In the genomic region with DNA sequence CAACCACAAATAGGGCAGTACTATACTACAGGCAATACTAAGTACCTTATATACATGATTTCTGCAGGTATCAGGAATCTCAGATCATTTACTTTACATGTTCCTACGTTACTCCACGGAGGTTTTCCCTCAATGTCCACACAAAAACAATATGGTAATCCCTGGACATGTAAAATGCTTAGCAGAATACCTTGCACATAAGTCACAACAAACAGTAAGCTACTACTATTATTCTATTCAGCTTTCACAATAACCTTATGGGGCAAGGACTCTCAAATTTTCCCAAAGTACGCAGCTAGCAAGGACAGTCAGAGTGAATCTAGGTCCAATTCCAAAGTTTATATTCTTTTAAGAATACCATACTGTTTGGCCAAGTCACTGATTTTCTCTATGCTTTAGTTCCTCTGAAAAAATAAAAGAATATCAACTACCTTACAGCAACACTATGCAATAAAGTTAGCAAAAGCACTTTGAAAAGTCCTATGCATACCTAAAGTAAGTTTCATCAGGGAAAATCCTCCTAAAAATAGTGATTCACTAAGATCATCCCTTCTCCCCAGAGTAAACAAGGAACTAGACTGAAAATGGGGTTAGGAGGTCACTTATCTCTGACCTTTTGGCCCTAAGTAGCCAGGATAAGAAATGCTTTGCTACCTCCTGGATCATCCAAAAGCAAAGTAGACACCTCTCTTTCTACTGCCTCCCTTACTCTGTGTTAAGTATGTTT, we compare ENCODE assay signal across 11 cellular contexts.
DNase-seq lines count a peak whose midpoint lies in the region; ATAC-seq and TF ChIP-seq lines count a peak whose summit lies in the region.
"Had no signal": no experiment of that assay in that cellular context is flagged by ENCODE, and none has a peak within 500 bp of the region (broad histone marks: within the 10 kb centered on the region; RNA-seq: fewer than 3 reads in every experiment).

No MANE protein-coding gene starts in this region.

- 0 out of 4 replicates have a peak overlapping the region, but pooled peaks of 1 of the 2 experiments have one; percentile 22 for H4K8ac ChIP-seq in IMR-90 (ENCODE audit: low read depth in 2 of 2, low read length in 2 of 2)

- peaks cover 7% of the 10 kb centered on the region for H3K9me1 ChIP-seq in IMR-90 (ENCODE audit: insufficient read depth, low read length)

- no peak overlapping the region for H4K91ac ChIP-seq in IMR-90 (ENCODE audit: insufficient read depth, low read depth, low read length)

- CTCF ChIA-PET in IMR-90 (lab: Yijun Ruan, JAX) = interaction anchor here (0.6 to 1.4 kb wide), 2 partner anchors 62 to 80 kb away, joined by 3 read pairs; no protein-coding TSS in a partner anchor
- CTCF ChIA-PET in activated CD4-positive, alpha-beta T cell treated with anti-CD3 and anti-CD28 coated beads for 36 hours (lab: Charles Lee) = interaction anchor here (1.1 to 14.4 kb wide), 10 partner anchors 10 to 94 kb away, joined by 3 to 547 read pairs (median 26); no protein-coding TSS in a partner anchor

- WGBS in IMR-90 (ENCODE audit: extremely low coverage in 2 of 2, insufficient read length in 1 of 2), 2 experiments = 80% methylated on average over 2 of the region's 3 CpGs; no CpG with 5 or more reads in 1 of the 2 experiments
- 53 to 64% (median 58%) methylated on average over 3 of the region's 3 CpGs for WGBS in adrenal gland, 4 donors

- in situ Hi-C loops in IMR-90 (cut with MboI; ENCODE audit: low sequenced_read_pairs) = no loop called here

- H3K4me2 ChIP-seq in IMR-90 (ENCODE audit: low read depth, low read length) = peak overlapping the region; percentile 26; the same call in 1 of the 2 replicates

- H3K36me3 ChIP-seq in IMR-90 (ENCODE audit: control insufficient read depth, insufficient read depth, low read length) (peaks cover 3% of the 10 kb centered on the region), adrenal gland (replicated peaks in 1 of 2) (no peaks in the 10 kb centered on the region), subcutaneous abdominal adipose tissue (ENCODE audit: control insufficient read depth in 5 of 5, insufficient read depth in 5 of 5, low read length in 5 of 5) (peaks cover 0 to 4% (median 2%) of the 10 kb centered on the region in 5 donors)
- H3K36me3 ChIP-seq: pancreas had no signal

- H3K27me3 ChIP-seq in IMR-90 (ENCODE audit: control insufficient read depth, insufficient read depth, low read length) (no peaks in the 10 kb centered on the region), adrenal gland (no peaks in the 10 kb centered on the region), subcutaneous abdominal adipose tissue (ENCODE audit: control insufficient read depth in 5 of 5, insufficient read depth in 4 of 5, low read length in 5 of 5) (no peaks in the 10 kb centered on the region)
- H3K27me3 ChIP-seq: pancreas had no signal

- H3K14ac ChIP-seq in IMR-90 (replicated peaks; ENCODE audit: low read depth, low read length) = peak overlapping the region; percentile 40; the same call in 1 of the 2 replicates

- H3K27ac ChIP-seq in IMR-90 (ENCODE audit: insufficient read depth, low read length) (no peak overlapping the region), adrenal gland (peak overlapping the region in 4 of 5 donors; percentile 64 to 88 (median 82)), subcutaneous abdominal adipose tissue (ENCODE audit: low read depth, low read length) (peak overlapping the region; percentile 95)
- H3K27ac ChIP-seq: pancreas had no signal

- H3K36me3 Mint-ChIP-seq in activated CD4-positive, alpha-beta T cell treated with anti-CD3 and anti-CD28 coated beads for 36 hours (ENCODE audit: low read depth) = peaks cover 6% of the 10 kb centered on the region

- H2BK5ac ChIP-seq in IMR-90 (ENCODE audit: low read depth, low read length, poor library complexity, severe bottlenecking) = peak overlapping the region; percentile 70

- H2AK9ac ChIP-seq in IMR-90 (replicated peaks; ENCODE audit: low read depth, low read length, poor library complexity) = no peak overlapping the region

- H3K4me3 ChIP-seq in IMR-90 (ENCODE audit: insufficient read depth, low read depth, low read length) (no peak overlapping the region), adrenal gland (no peak overlapping the region), subcutaneous abdominal adipose tissue (ENCODE audit: low read depth in 1 of 5, low read length in 5 of 5) (no peak overlapping the region)
- H3K4me3 ChIP-seq: pancreas had no signal

- no peak overlapping the region for H3K18ac ChIP-seq in IMR-90 (ENCODE audit: low read depth, low read length)

- no peak overlapping the region for H2AK5ac ChIP-seq in IMR-90 (ENCODE audit: low read depth, low read length)

- DNase-seq in IMR-90 (peak; percentile 65), adrenal gland (no peak), iris pigment epithelial cell (ENCODE audit: low read depth) (peak; percentile 65), SIG-M5 (lab: John Stamatoyannopoulos, UW) (no peak), DMS79 treated with DMSO at 0.1 percent for 48 hours (lab: John Stamatoyannopoulos, UW) (no peak)
- DNase-seq in activated CD4-positive, alpha-beta T cell treated with anti-CD3 and anti-CD28 coated beads for 36 hours = no peak
- no peak for DNase-seq in activated CD4-positive, alpha-beta T cell treated with anti-CD3 and anti-CD28 coated beads, Interleukin-2, amount 50 U/mL, for 48 hours
- DNase-seq: activated gamma-delta T cell, NCI-H1694, pancreas had no signal

- 0 out of 2 replicates have a peak, but pooled peaks have one; percentile 20 for TF ChIP-seq POLR2A in IMR-90 (IDR thresholded peaks at IDR 0.05; ENCODE audit: low read depth, low read length)
- TF ChIP-seq POLR2A in adrenal gland (IDR thresholded peaks at IDR 0.05) = no peak

- no peak overlapping the region for H2AFZ ChIP-seq in IMR-90 (replicated peaks; ENCODE audit: low read length, poor library complexity)

- peaks cover 50% of the 10 kb centered on the region for H3K4me1 Mint-ChIP-seq in activated CD4-positive, alpha-beta T cell treated with anti-CD3 and anti-CD28 coated beads for 36 hours

- H3K27ac Mint-ChIP-seq in activated CD4-positive, alpha-beta T cell treated with anti-CD3 and anti-CD28 coated beads for 36 hours = no peak overlapping the region

- H3K9me3 ChIP-seq in IMR-90 (ENCODE audit: control insufficient read depth, insufficient read depth, low read length) = no peaks in the 10 kb centered on the region
- H3K9me3 ChIP-seq in adrenal gland (replicated peaks in 1 of 3) = no peaks in the 10 kb centered on the region
- H3K9me3 ChIP-seq in subcutaneous abdominal adipose tissue (ENCODE audit: control insufficient read depth in 5 of 5, low read length in 5 of 5) = no peaks in the 10 kb centered on the region
- H3K9me3 ChIP-seq: pancreas had no signal

- H3K9me3 Mint-ChIP-seq in activated CD4-positive, alpha-beta T cell treated with anti-CD3 and anti-CD28 coated beads for 36 hours (ENCODE audit: low read depth) = no peaks in the 10 kb centered on the region

- POLR2A ChIA-PET in IMR-90 (lab: Charles Lee; ENCODE audit: unreplicated experiment) = no interaction called here
- POLR2A ChIA-PET in activated CD4-positive, alpha-beta T cell treated with anti-CD3 and anti-CD28 coated beads for 36 hours (lab: Charles Lee) = no interaction called here

- no peak overlapping the region for H3K23ac ChIP-seq in IMR-90 (ENCODE audit: low read depth, low read length)

- intact Hi-C loops in IMR-90 (cut with micrococcal nuclease) = loop anchor here (1.0 to 5.0 kb wide), 3 partner anchors 23 to 171 kb away; no protein-coding TSS in a partner anchor
- intact Hi-C loops in adrenal gland (cut with DNase I) = loop anchor here in 1 of 2 donors (5.0 kb wide), 1 partner anchor 66 kb away; a partner anchor contains a TSS
- intact Hi-C loops in activated CD4-positive, alpha-beta T cell treated with anti-CD3 and anti-CD28 coated beads for 36 hours (cut with DNase I, micrococcal nuclease) = loop anchor here in 1 of 2 experiments (5.0 to 10.0 kb wide), 2 partner anchors 46 to 434 kb away; a partner anchor contains a TSS

- peaks cover 17 to 77% of the 10 kb centered on the region in 2 experiments for H3K79me1 ChIP-seq in IMR-90 (ENCODE audit: low read depth in 1 of 2, low read length in 2 of 2)

- H3K9ac ChIP-seq in IMR-90 (ENCODE audit: low read depth, low read length) (no peak overlapping the region), subcutaneous abdominal adipose tissue (ENCODE audit: low read length in 5 of 5) (peak overlapping the region in 2 of 5 donors; percentile 57)

- no TSS peak for BruUV-seq in IMR-90 (replicated peaks; lab: Mats Ljungman, UMichigan)

- peak overlapping the region; percentile 35; the same call in 1 of the 2 replicates for H2BK20ac ChIP-seq in IMR-90 (ENCODE audit: low read depth, low read length)

- peak overlapping the region; percentile 31; the same call in 1 of the 2 replicates for H2BK120ac ChIP-seq in IMR-90 (ENCODE audit: low read depth, low read length)

- 0 out of 3 replicates have a peak overlapping the region, but pooled peaks have one; percentile 26 for H2BK15ac ChIP-seq in IMR-90 (ENCODE audit: low read depth, low read length)

- dilution Hi-C loops in IMR-90 (cut with HindIII; ENCODE audit: low sequenced_read_pairs, unreplicated experiment) = no loop called here

- ATAC-seq in IMR-90 (ENCODE audit: low read depth) = peak; percentile 9; the same call in 1 of the 2 replicates
- no peak for ATAC-seq in activated CD4-positive, alpha-beta T cell treated with anti-CD3 and anti-CD28 coated beads for 36 hours

- H3K4me1 ChIP-seq in IMR-90 (ENCODE audit: control insufficient read depth, insufficient read depth, low read length) = peaks cover 18% of the 10 kb centered on the region
- H3K4me1 ChIP-seq in adrenal gland (replicated peaks in 1 of 2) = peaks cover 39 to 57% of the 10 kb centered on the region in 2 donors
- peaks cover 10 to 52% (median 49%) of the 10 kb centered on the region in 5 donors for H3K4me1 ChIP-seq in subcutaneous abdominal adipose tissue (ENCODE audit: control insufficient read depth in 5 of 5, insufficient read depth in 5 of 5, low read length in 5 of 5)

- TF ChIP-seq RAD21 in IMR-90 (IDR thresholded peaks at IDR 0.05; ENCODE audit: low read length) = no peak

- no peak for TF ChIP-seq CTCF in IMR-90 (conservative IDR thresholded peaks at IDR 0.05; ENCODE audit: low read depth, low read length)
- TF ChIP-seq CTCF in adrenal gland (IDR thresholded peaks at IDR 0.05) = no peak

- H4K5ac ChIP-seq in IMR-90 (ENCODE audit: low read depth, low read length) = no peak overlapping the region

- H3K4me3 Mint-ChIP-seq in activated CD4-positive, alpha-beta T cell treated with anti-CD3 and anti-CD28 coated beads for 36 hours = no peak overlapping the region

- no peak overlapping the region for H3K56ac ChIP-seq in IMR-90 (ENCODE audit: extremely low read depth, insufficient read depth, low read length)

- peak overlapping the region; percentile 32; the same call in 1 of the 2 replicates for H3K4ac ChIP-seq in IMR-90 (ENCODE audit: low read depth, low read length)

- H3K27me3 Mint-ChIP-seq in activated CD4-positive, alpha-beta T cell treated with anti-CD3 and anti-CD28 coated beads for 36 hours = no peaks in the 10 kb centered on the region

- H4K20me1 ChIP-seq in IMR-90 (ENCODE audit: insufficient read depth, low read length) = peaks cover 59% of the 10 kb centered on the region

TF ChIP-seq in IMR-90, 13 proteins besides CTCF, POLR2A, EP300 and RAD21:
- TF ChIP-seq MAFK (IDR thresholded peaks at IDR 0.05; ENCODE audit: low read depth, low read length) (no peak), CEBPB (IDR thresholded peaks at IDR 0.05; ENCODE audit: low read depth, low read length) (peak; percentile 52), FOS (IDR thresholded peaks at IDR 0.05; ENCODE audit: low read depth, low read length) (peak; percentile 48; the same call in 1 of the 2 replicates)

Comparison
In these comparisons a context has a peak if more than half of its experiments do, and no peak if none do; other contexts are left out.
1. DNase-seq: peak in IMR-90 (single experiment) and iris pigment epithelial cell (single experiment); none in adrenal gland (0 of 7), activated CD4-positive, alpha-beta T cell treated with anti-CD3 and anti-CD28 coated beads for 36 hours (single experiment), SIG-M5 (single experiment), activated CD4-positive, alpha-beta T cell treated with anti-CD3 and anti-CD28 coated beads, Interleukin-2, amount 50 U/mL, for 48 hours (0 of 2) and DMS79 treated with DMSO at 0.1 percent for 48 hours (single experiment).